ENCODE assay signal across 17 cellular contexts in the genomic region with DNA sequence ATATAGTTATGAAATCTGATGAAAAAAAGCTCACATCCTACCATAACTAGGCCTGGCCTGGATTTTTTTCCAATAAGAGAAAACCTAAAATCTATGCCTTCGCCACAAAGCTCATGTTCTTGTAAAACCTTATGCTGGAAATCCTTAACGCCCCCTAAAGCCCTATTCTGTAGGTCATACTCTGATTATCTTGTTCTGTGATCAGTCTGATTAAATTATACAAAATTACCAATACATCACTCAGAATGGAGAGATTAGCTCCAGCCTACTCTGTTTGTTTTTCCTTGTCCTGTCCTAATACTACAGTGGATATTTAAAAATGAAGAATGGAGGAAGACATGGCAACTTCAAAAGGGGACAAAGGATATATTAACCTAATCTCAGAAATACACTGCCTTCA.
"Had no signal": no experiment of that assay in that cellular context is flagged by ENCODE, and none has a peak within 500 bp of the region (broad histone marks: within the 10 kb centered on the region; RNA-seq: fewer than 3 reads in every experiment).

No MANE protein-coding gene starts in this region.

- FAIRE-seq: kidney had no signal

- H3K9me3 ChIP-seq: ovary, sigmoid colon had no signal

- ATAC-seq: activated CD4-positive, alpha-beta T cell treated with anti-CD3 and anti-CD28 coated beads for 36 hours; activated T-cell treated with anti-CD3 and anti-CD28 coated beads, Interleukin-2, amount 50 U/mL, for 72 hours; left ventricle myocardium superior had no signal

- H3K27ac ChIP-seq: ovary had no signal

- H3K27me3 ChIP-seq: ovary, sigmoid colon had no signal

- H3K27me3 Mint-ChIP-seq: activated CD4-positive, alpha-beta memory T cell treated with anti-CD3 and anti-CD28 coated beads, Interleukin-2, amount 10 ng/mL, durations not matched to agents 7 days and 5 days; activated CD4-positive, alpha-beta T cell treated with anti-CD3 and anti-CD28 coated beads for 36 hours; activated naive CD8-positive, alpha-beta T cell treated with anti-CD3 and anti-CD28 coated beads, Interleukin-2, amount 10 ng/mL, durations not matched to agents 7 days and 5 days had no signal

- H3K4me3 Mint-ChIP-seq: activated CD4-positive, alpha-beta memory T cell treated with anti-CD3 and anti-CD28 coated beads, Interleukin-2, amount 10 ng/mL, durations not matched to agents 7 days and 5 days; activated CD4-positive, alpha-beta T cell treated with anti-CD3 and anti-CD28 coated beads for 36 hours; activated naive CD8-positive, alpha-beta T cell treated with anti-CD3 and anti-CD28 coated beads, Interleukin-2, amount 10 ng/mL, durations not matched to agents 7 days and 5 days; activated T-cell treated with anti-CD3 and anti-CD28 coated beads, Interleukin-2, amount 50 U/mL, for 72 hours; T-helper 1 cell treated with Interleukin-12 subunit alpha and Interleukin-12 subunit beta and Interleukin-4 antibody, amounts not matched to agents 30 μg/mL and 1 μg/mL, for 36 hours had no signal

- DNase-seq: activated CD4-positive, alpha-beta memory T cell treated with anti-CD3 and anti-CD28 coated beads, Interleukin-2, amount 10 ng/mL, durations not matched to agents 7 days and 5 days; activated CD4-positive, alpha-beta T cell treated with anti-CD3 and anti-CD28 coated beads for 36 hours; activated CD8-positive, alpha-beta memory T cell treated with anti-CD3 and anti-CD28 coated beads, Interleukin-2, amount 50 U/mL, for 48 hours; activated gamma-delta T cell treated with Interleukin-2 at 50 U/mL for 16 hours; activated naive CD8-positive, alpha-beta T cell treated with anti-CD3 and anti-CD28 coated beads, Interleukin-2, amount 10 ng/mL, durations not matched to agents 7 days and 5 days; activated T-cell treated with anti-CD3 and anti-CD28 coated beads, Interleukin-2, amount 50 U/mL, for 72 hours; effector memory CD4-positive, alpha-beta T cell; foreskin fibroblast; glutamatergic neuron; hypothalamus; mesenchymal stem cell; ovary; sigmoid colon; stimulated activated CD4-positive, alpha-beta T cell treated with anti-CD3 and anti-CD28 coated beads, Interleukin-1b, Interleukin-23, amount 100 ng/mL, for 48 hours had no signal

- H3K4me3 ChIP-seq: ovary, sigmoid colon had no signal

- H3K27ac Mint-ChIP-seq: activated CD4-positive, alpha-beta memory T cell treated with anti-CD3 and anti-CD28 coated beads, Interleukin-2, amount 10 ng/mL, durations not matched to agents 7 days and 5 days; activated CD4-positive, alpha-beta T cell treated with anti-CD3 and anti-CD28 coated beads for 36 hours; activated naive CD8-positive, alpha-beta T cell treated with anti-CD3 and anti-CD28 coated beads, Interleukin-2, amount 10 ng/mL, durations not matched to agents 7 days and 5 days; activated T-cell treated with anti-CD3 and anti-CD28 coated beads, Interleukin-2, amount 50 U/mL, for 72 hours; T-helper 1 cell treated with Interleukin-12 subunit alpha and Interleukin-12 subunit beta and Interleukin-4 antibody, amounts not matched to agents 30 μg/mL and 1 μg/mL, for 36 hours had no signal

- H3K36me3 ChIP-seq: ovary, sigmoid colon had no signal

- H3K9me3 Mint-ChIP-seq: activated naive CD8-positive, alpha-beta T cell treated with anti-CD3 and anti-CD28 coated beads, Interleukin-2, amount 10 ng/mL, durations not matched to agents 7 days and 5 days; activated T-cell treated with anti-CD3 and anti-CD28 coated beads, Interleukin-2, amount 50 U/mL, for 72 hours had no signal
